Comparison of ENCODE assay signal across 29 cellular contexts in the genomic region with DNA sequence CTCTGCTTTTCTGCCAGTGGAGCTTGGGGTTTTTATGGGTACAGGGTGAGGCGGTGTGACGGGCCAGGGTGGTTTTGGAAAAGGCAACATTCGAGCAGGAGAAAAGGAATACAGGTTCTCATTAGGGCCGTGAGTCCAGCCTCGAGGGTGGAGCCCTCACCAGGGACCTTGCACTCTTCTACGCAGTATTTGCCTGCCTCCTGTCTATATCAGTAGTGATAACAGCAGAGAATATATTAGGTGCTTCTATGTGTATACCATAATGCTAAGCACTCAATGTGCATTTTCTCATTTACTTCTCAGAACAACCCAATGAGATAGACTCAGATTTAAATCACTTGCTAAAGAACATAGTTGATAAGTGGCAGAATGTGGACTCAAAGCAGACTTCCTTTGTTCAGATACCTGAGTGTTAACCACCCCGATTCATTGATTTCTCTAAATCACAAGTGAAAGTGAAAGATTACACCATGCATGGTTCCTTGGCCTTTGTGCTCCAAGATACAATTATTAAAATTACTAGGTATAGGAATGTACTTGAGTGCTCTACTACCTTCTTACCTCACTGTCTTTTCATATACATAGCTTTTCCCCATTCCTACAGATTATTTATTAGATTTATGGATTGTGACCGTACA.
"Had no signal": no experiment of that assay in that cellular context is flagged by ENCODE, and none has a peak within 500 bp of the region (broad histone marks: within the 10 kb centered on the region; RNA-seq: fewer than 3 reads in every experiment).

No MANE protein-coding gene starts in this region.

- H3K27ac ChIP-seq: ascending aorta, breast epithelium, PC-9, VCaP had no signal

- H3K4me3 ChIP-seq: ascending aorta, breast epithelium, PC-9 had no signal

- H3K36me3 ChIP-seq: ascending aorta, breast epithelium had no signal

- DNase-seq: activated B cell treated with CpG ODN at 0.5 μM for 24 hours; activated CD4-positive, alpha-beta memory T cell treated with anti-CD3 and anti-CD28 coated beads for 36 hours; activated CD4-positive, alpha-beta T cell treated with anti-CD3 and anti-CD28 coated beads for 4 hours; activated CD4-positive, alpha-beta T cell treated with anti-CD3 and anti-CD28 coated beads, Interleukin-2, amount 50 U/mL, for 1 hour; activated CD4-positive, CD25-positive, alpha-beta regulatory T cell treated with anti-CD3 and anti-CD28 coated beads, Interleukin-2, amount 50 U/mL, for 72 hours; activated CD8-positive, alpha-beta memory T cell treated with anti-CD3 and anti-CD28 coated beads, Interleukin-2, amount 50 U/mL, for 4 hours; activated effector memory CD4-positive, alpha-beta T cell treated with anti-CD3 and anti-CD28 coated beads, Interleukin-2, amount 50 U/mL, for 16 hours; activated naive CD4-positive, alpha-beta T cell; activated naive CD4-positive, alpha-beta T cell treated with anti-CD3 and anti-CD28 coated beads, Interleukin-2, amount 50 U/mL, for 16 hours; activated naive CD8-positive, alpha-beta T cell treated with anti-CD3 and anti-CD28 coated beads, Interleukin-2, amount 10 ng/mL, durations not matched to agents 7 days and 5 days; activated T-cell treated with anti-CD3 and anti-CD28 coated beads for 4 hours; activated T-cell treated with anti-CD3 and anti-CD28 coated beads, Interleukin-2, amount 50 U/mL, for 4 hours; amygdala; caudate nucleus; cerebellar nuclear complex; NCI-H1694; NCI-H1930; NCI-H2081 treated with DMSO at 0.1 percent for 48 hours; NCI-H526; NCI-H774; PC-9; Right ventricle myocardium superior; SW 1271; T-helper 1 cell; T-helper 2 cell; T-helper 9 cell had no signal

- H2AFZ ChIP-seq: PC-9 had no signal

- H3K27me3 ChIP-seq: ascending aorta, breast epithelium had no signal

- H3K9me3 ChIP-seq: ascending aorta, breast epithelium had no signal

- H3K4me1 ChIP-seq: ascending aorta, breast epithelium had no signal

- H3K4me2 ChIP-seq: PC-9 had no signal

- ATAC-seq: activated T-cell treated with anti-CD3 and anti-CD28 coated beads, Interleukin-2, amount 50 U/mL, for 4 hours had no signal
